ENCODE assay signal across 12 cellular contexts in the genomic region with DNA sequence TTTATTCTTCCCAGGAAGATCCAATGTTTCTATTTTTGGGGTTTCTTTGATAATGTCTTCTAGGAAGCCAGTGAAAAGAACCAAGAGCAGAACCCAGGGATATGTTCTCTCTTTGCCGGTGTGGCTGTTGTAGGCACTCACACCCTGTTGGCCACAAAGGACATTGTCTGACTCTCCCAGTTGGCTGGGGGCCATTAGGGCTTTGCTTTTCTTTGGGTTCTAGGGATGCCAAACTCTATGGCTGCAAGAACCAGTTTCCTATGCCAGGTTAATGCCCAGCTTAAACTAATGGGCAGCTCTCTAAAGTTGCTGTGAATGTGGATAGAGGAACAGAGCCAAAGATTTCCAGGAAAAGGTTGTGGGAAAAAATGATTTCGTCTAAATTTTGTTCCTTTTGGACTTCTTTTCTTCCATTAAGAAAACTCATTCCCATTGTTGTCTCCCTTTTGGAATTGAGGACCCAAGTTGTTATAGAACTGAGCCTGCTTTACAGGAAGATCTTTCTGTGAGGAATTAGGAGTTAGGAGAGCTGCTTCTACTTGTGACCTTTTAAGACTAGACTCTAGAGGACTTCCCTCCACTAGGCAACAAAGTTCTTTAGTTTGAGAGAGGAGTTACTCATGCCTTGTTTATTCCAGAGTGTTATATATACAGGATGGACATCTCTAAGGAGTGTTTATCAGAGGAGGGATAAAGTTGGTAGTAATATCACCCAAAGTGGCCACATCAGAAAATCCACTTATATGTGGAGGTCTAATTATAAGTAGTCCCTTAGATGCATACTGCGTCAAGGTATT. TPM values are rescaled to one million over a fixed set of nuclear protein-coding genes. Genes with fewer than 3 reads are reported as not detected.
DNase-seq lines count a peak whose midpoint lies in the region; ATAC-seq lines count a peak whose summit lies in the region.
"Had no signal": no experiment of that assay in that cellular context is flagged by ENCODE, and none has a peak within 500 bp of the region (broad histone marks: within the 10 kb centered on the region; RNA-seq: fewer than 3 reads in every experiment).

No MANE protein-coding gene starts in this region.

- no peaks in the 10 kb centered on the region for H3K27me3 Mint-ChIP-seq in effector memory CD8-positive, alpha-beta T cell

- H3K27ac ChIP-seq in subcutaneous abdominal adipose tissue (ENCODE audit: low read depth, low read length) = peak overlapping the region; percentile 26

- DNase-seq in NCI-H1092 (lab: John Stamatoyannopoulos, UW) = peak; percentile 15
- DNase-seq in effector memory CD8-positive, alpha-beta T cell = no peak
- DNase-seq in lung microvascular endothelial cell (ENCODE audit: low read depth in 2 of 2) = peak; percentile 22
- no peak for DNase-seq in effector CD8-positive, alpha-beta T cell (lab: John Stamatoyannopoulos, UW)
- no peak for DNase-seq in iPS-NIHi7 (ENCODE audit: extremely low spot score)
- DNase-seq in DMS153 (lab: John Stamatoyannopoulos, UW) = no peak
- DNase-seq: activated CD8-positive, alpha-beta T cell treated with anti-CD3 and anti-CD28 coated beads, Interleukin-2, amount 10 ng/mL, durations not matched to agents 7 days and 5 days; activated naive CD4-positive, alpha-beta T cell treated with anti-CD3 and anti-CD28 coated beads, Interleukin-2, amount 50 U/mL, for 16 hours; ovary had no signal

- peaks cover 5 to 40% (median 22%) of the 10 kb centered on the region in 5 donors for H3K4me1 ChIP-seq in subcutaneous abdominal adipose tissue (ENCODE audit: control insufficient read depth in 5 of 5, insufficient read depth in 5 of 5, low read length in 5 of 5)

- peaks cover 26% of the 10 kb centered on the region for H3K36me3 Mint-ChIP-seq in effector memory CD8-positive, alpha-beta T cell (ENCODE audit: insufficient read depth)

- ATAC-seq in effector memory CD8-positive, alpha-beta T cell (replicated peaks) = no peak
- no peak for ATAC-seq in GM21360 (IDR thresholded peaks at IDR 0.05; ENCODE audit: unreplicated experiment)
- ATAC-seq: activated CD8-positive, alpha-beta T cell treated with anti-CD3 and anti-CD28 coated beads, Interleukin-2, amount 10 ng/mL, durations not matched to agents 7 days and 5 days had no signal

- H3K4me1 Mint-ChIP-seq in effector memory CD8-positive, alpha-beta T cell (ENCODE audit: low read depth in 2 of 2) = peaks cover 10 to 11% of the 10 kb centered on the region in 2 donors

- peak overlapping the region; percentile 22 to 67 for H3K27ac Mint-ChIP-seq in effector memory CD8-positive, alpha-beta T cell
- H3K27ac Mint-ChIP-seq: activated CD8-positive, alpha-beta T cell treated with anti-CD3 and anti-CD28 coated beads, Interleukin-2, amount 10 ng/mL, durations not matched to agents 7 days and 5 days had no signal

- H3K4me3 Mint-ChIP-seq in effector memory CD8-positive, alpha-beta T cell = no peak overlapping the region
- H3K4me3 Mint-ChIP-seq: activated CD8-positive, alpha-beta T cell treated with anti-CD3 and anti-CD28 coated beads, Interleukin-2, amount 10 ng/mL, durations not matched to agents 7 days and 5 days had no signal

- H3K9me3 Mint-ChIP-seq in effector memory CD8-positive, alpha-beta T cell = no peaks in the 10 kb centered on the region

- no peaks in the 10 kb centered on the region for H3K27me3 ChIP-seq in subcutaneous abdominal adipose tissue (ENCODE audit: control insufficient read depth in 5 of 5, insufficient read depth in 4 of 5, low read length in 5 of 5)
- H3K27me3 ChIP-seq: ovary had no signal

- H3K9me3 ChIP-seq in subcutaneous abdominal adipose tissue (ENCODE audit: control insufficient read depth in 5 of 5, low read length in 5 of 5) = no peaks in the 10 kb centered on the region
- H3K9me3 ChIP-seq: ovary had no signal

- H3K36me3 ChIP-seq in subcutaneous abdominal adipose tissue (ENCODE audit: control insufficient read depth in 5 of 5, insufficient read depth in 5 of 5, low read length in 5 of 5) = peaks cover 17 to 29% (median 21%) of the 10 kb centered on the region in 5 donors
- H3K36me3 ChIP-seq: ovary had no signal

- H3K9ac ChIP-seq in subcutaneous abdominal adipose tissue (ENCODE audit: low read length in 5 of 5) = peak overlapping the region in 1 of 5 donors; percentile 22

- no peak overlapping the region for H3K4me3 ChIP-seq in subcutaneous abdominal adipose tissue (ENCODE audit: low read depth in 1 of 5, low read length in 5 of 5)
- H3K4me3 ChIP-seq: ovary had no signal

RNA-seq across cellular contexts. Expression of gene COPZ1, which starts 13.1 kb away (rescaled TPM):
- 75.0 and 78.2 TPM in 2 replicates for total RNA-seq in lung microvascular endothelial cell

RNA-seq across cellular contexts. Expression of gene GPR84, which starts 26.2 kb away (rescaled TPM):
- under 0.01 TPM in 1 of 2 replicates, not detected in the other for total RNA-seq in lung microvascular endothelial cell
- total RNA-seq: H1 had no signal

RNA-seq across cellular contexts. Expression of gene NFE2, which starts 37.2 kb away (rescaled TPM):
- not detected in 2 replicates for total RNA-seq in lung microvascular endothelial cell
- total RNA-seq: activated CD8-positive, alpha-beta T cell treated with anti-CD3 and anti-CD28 coated beads, Interleukin-2, amount 10 ng/mL, durations not matched to agents 7 days and 5 days had no signal

RNA-seq across cellular contexts. Expression of gene ZNF385A, which starts 46.5 kb away (rescaled TPM):
- total RNA-seq in lung microvascular endothelial cell = 0.65 and 0.99 TPM in 2 replicates

RNA-seq across cellular contexts. Expression of gene HNRNPA1, which starts 57.5 kb away (rescaled TPM):
- total RNA-seq in lung microvascular endothelial cell = 239 and 374 TPM in 2 replicates

Comparison
In these comparisons a context has a peak if more than half of its experiments do, and no peak if none do; other contexts are left out.
1. DNase-seq: peak in NCI-H1092 (single experiment) and lung microvascular endothelial cell (2 of 2); none in effector memory CD8-positive, alpha-beta T cell (0 of 3), effector CD8-positive, alpha-beta T cell (single experiment), iPS-NIHi7 (single experiment) and DMS153 (single experiment).